2 cellular contexts compared by ENCODE assay signal in genomic region chrX:72020204-72020603, GRCh38.
TF ChIP-seq lines count a peak whose summit lies in the region.

No MANE protein-coding gene starts in this region.

TF ChIP-seq in A549, 52 proteins besides CTCF, POLR2A, EP300 and RAD21:
- no peak for TF ChIP-seq JUN (IDR thresholded peaks at IDR 0.05)
- TF ChIP-seq SMC3 (IDR thresholded peaks at IDR 0.05) = no peak
- no peak for TF ChIP-seq BCL3 (IDR thresholded peaks at IDR 0.05)
- no peak for TF ChIP-seq HOXB5 (CRISPR knock-in tag; IDR thresholded peaks at IDR 0.05)
- no peak for TF ChIP-seq HOXB13 (CRISPR knock-in tag; IDR thresholded peaks at IDR 0.05; ENCODE audit: low read depth)
- TF ChIP-seq HMGXB4 (CRISPR knock-in tag; IDR thresholded peaks at IDR 0.05; ENCODE audit: borderline replicate concordance) = no peak
- TF ChIP-seq CBX8 (IDR thresholded peaks at IDR 0.05) = no peak
- no peak for TF ChIP-seq RCOR1 (IDR thresholded peaks at IDR 0.05; ENCODE audit: low read depth, low read length)
- TF ChIP-seq NFE2L2 (conservative IDR thresholded peaks at IDR 0.05; ENCODE audit: low read length) = no peak
- no peak for TF ChIP-seq RARB (CRISPR knock-in tag; IDR thresholded peaks at IDR 0.05)
- TF ChIP-seq KDM5A (IDR thresholded peaks at IDR 0.05) = no peak
- no peak for TF ChIP-seq POLR2AphosphoS2 (conservative IDR thresholded peaks at IDR 0.05; ENCODE audit: low read length)
- TF ChIP-seq MYC (IDR thresholded peaks at IDR 0.05; ENCODE audit: borderline replicate concordance, low read length) = no peak
- TF ChIP-seq NR3C1 (IDR thresholded peaks at IDR 0.05) = no peak
- no peak for TF ChIP-seq ESRRA (IDR thresholded peaks at IDR 0.05; ENCODE audit: borderline replicate concordance, low read length)
- TF ChIP-seq MAZ (IDR thresholded peaks at IDR 0.05; ENCODE audit: borderline replicate concordance, low read depth, low read length) = no peak
- no peak for TF ChIP-seq PBX3 (IDR thresholded peaks at IDR 0.05)
- TF ChIP-seq TFCP2L1 (CRISPR knock-in tag; IDR thresholded peaks at IDR 0.05) = no peak

TF ChIP-seq in GM12878, 131 proteins besides CTCF, POLR2A, EP300 and RAD21:
- no peak for TF ChIP-seq STAT3 (IDR thresholded peaks at IDR 0.05; ENCODE audit: low read depth, low read length)
- TF ChIP-seq ATF3 (IDR thresholded peaks at IDR 0.05; ENCODE audit: borderline replicate concordance, extremely low read depth, low read depth, low read length) = no peak
- TF ChIP-seq NFYA (IDR thresholded peaks at IDR 0.05; ENCODE audit: borderline replicate concordance, low read depth, low read length) = no peak
- no peak for TF ChIP-seq ATF2 (IDR thresholded peaks at IDR 0.05; ENCODE audit: low read length)
- TF ChIP-seq E4F1 (IDR thresholded peaks at IDR 0.05; ENCODE audit: borderline replicate concordance, partially characterized antibody) = no peak
- no peak for TF ChIP-seq YBX1 (IDR thresholded peaks at IDR 0.05)
- TF ChIP-seq ELK1 (IDR thresholded peaks at IDR 0.05; ENCODE audit: low read depth, low read length) = no peak
- no peak for TF ChIP-seq CEBPZ (IDR thresholded peaks at IDR 0.05; ENCODE audit: low read depth, low read length)
- TF ChIP-seq MTA2 (IDR thresholded peaks at IDR 0.05; ENCODE audit: low read depth) = no peak
- no peak for TF ChIP-seq BACH1 (IDR thresholded peaks at IDR 0.05; ENCODE audit: borderline replicate concordance)
- no peak for TF ChIP-seq E2F4 (IDR thresholded peaks at IDR 0.05; ENCODE audit: low read depth, low read length)
- TF ChIP-seq ZSCAN29 (IDR thresholded peaks at IDR 0.05) = no peak
- TF ChIP-seq ZNF24 (IDR thresholded peaks at IDR 0.05) = no peak
- TF ChIP-seq LARP7 (IDR thresholded peaks at IDR 0.05) = no peak
- no peak for TF ChIP-seq SMAD1 (IDR thresholded peaks at IDR 0.05; ENCODE audit: low read depth, partially characterized antibody)
- no peak for TF ChIP-seq BCL3 (IDR thresholded peaks at IDR 0.05; ENCODE audit: borderline replicate concordance, insufficient read depth, low read depth, low read length, poor library complexity, severe bottlenecking)
- TF ChIP-seq POLR2AphosphoS2 (IDR thresholded peaks at IDR 0.05; ENCODE audit: low read depth, low read length) = no peak
- no peak for TF ChIP-seq RAD51 (IDR thresholded peaks at IDR 0.05)
TF ChIP-seq in GM12878: peak in this region for 0.
